14 cellular contexts compared by ENCODE assay signal in the genomic region with DNA sequence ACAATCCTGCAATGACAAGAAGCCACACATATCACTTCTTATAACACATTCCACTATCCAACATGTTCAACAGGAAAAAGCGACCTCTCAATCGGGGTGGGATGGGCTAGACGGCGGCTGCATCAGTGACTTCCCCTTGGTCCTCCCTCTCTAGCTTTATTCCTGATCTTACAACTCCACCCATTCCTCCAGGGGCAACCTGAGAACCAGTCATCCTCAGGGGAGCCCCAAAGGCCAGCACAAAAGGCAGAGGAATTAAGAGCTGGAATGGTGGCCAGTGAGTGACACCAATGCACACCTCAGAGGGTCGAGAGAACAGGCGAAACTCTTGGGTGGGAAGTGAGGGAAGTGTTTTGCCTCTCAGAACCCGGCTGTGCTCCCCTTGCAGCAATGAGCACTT. TPM values are rescaled to one million over a fixed set of nuclear protein-coding genes. Genes with fewer than 3 reads are reported as not detected.
DNase-seq lines count a peak whose midpoint lies in the region; ATAC-seq and TF ChIP-seq lines count a peak whose summit lies in the region.
"Had no signal": no experiment of that assay in that cellular context is flagged by ENCODE, and none has a peak within 500 bp of the region (broad histone marks: within the 10 kb centered on the region; RNA-seq: fewer than 3 reads in every experiment).

No MANE protein-coding gene starts in this region.

- no peak overlapping the region for H3K4me3 Mint-ChIP-seq in activated T-cell treated with anti-CD3 and anti-CD28 coated beads, Interleukin-2, amount 50 U/mL, for 72 hours
- no peak overlapping the region for H3K4me3 Mint-ChIP-seq in chondrocyte (ENCODE audit: unreplicated experiment)
- H3K4me3 Mint-ChIP-seq in stimulated activated naive B cell treated with anti-CD40 and anti-IgM and Interleukin-4, amounts not matched to agents 10 μg/mL and 1 μg/mL and 100 μg/mL, for 72 hours = no peak overlapping the region
- H3K4me3 Mint-ChIP-seq: CD4-positive, alpha-beta memory T cell had no signal

- H3K9me2 ChIP-seq in SK-N-SH (no peaks in the 10 kb centered on the region), OCI-LY7 (ENCODE audit: insufficient read depth, low read length) (no peaks in the 10 kb centered on the region)

- H3K27ac ChIP-seq in SK-N-SH (ENCODE audit: low read depth in 2 of 2, low read length in 1 of 2) (peak overlapping the region in 1 of 2 experiments; percentile 52; a peak in 2 of 4 replicates), OCI-LY7 (ENCODE audit: low read depth, low read length, poor library complexity, severe bottlenecking) (no peak overlapping the region)
- H3K27ac ChIP-seq: Peyer's patch, transverse colon had no signal

- H3K27me3 ChIP-seq in SK-N-SH (ENCODE audit: insufficient read depth) = no peaks in the 10 kb centered on the region
- H3K27me3 ChIP-seq: Peyer's patch, transverse colon had no signal

- TF ChIP-seq RAD21 in SK-N-SH (IDR thresholded peaks at IDR 0.05; ENCODE audit: low read length) = no peak

- no peak overlapping the region for H2AFZ ChIP-seq in SK-N-SH (ENCODE audit: low read depth)
- no peak overlapping the region for H2AFZ ChIP-seq in OCI-LY7 (ENCODE audit: low read length)

- ATAC-seq in activated T-cell treated with anti-CD3 and anti-CD28 coated beads, Interleukin-2, amount 50 U/mL, for 72 hours (replicated peaks in 1 of 2) = no peak
- ATAC-seq in stimulated activated naive B cell treated with anti-CD40 and anti-IgM and Interleukin-4, amounts not matched to agents 10 μg/mL and 1 μg/mL and 100 μg/mL, for 72 hours (replicated peaks) = no peak

- H3K4me1 ChIP-seq in SK-N-SH (ENCODE audit: control insufficient read depth in 1 of 2, insufficient read depth in 2 of 2, low read depth in 1 of 2, low read length in 1 of 2) (peaks cover 8 to 15% of the 10 kb centered on the region in 2 experiments; a peak in 3 of 4 replicates), OCI-LY7 (ENCODE audit: insufficient read depth, low read length, poor library complexity, severe bottlenecking) (peaks cover 4% of the 10 kb centered on the region)
- H3K4me1 ChIP-seq: Peyer's patch, transverse colon had no signal

- peaks cover 24 to 63% of the 10 kb centered on the region in 2 donors for H3K36me3 Mint-ChIP-seq in activated T-cell treated with anti-CD3 and anti-CD28 coated beads, Interleukin-2, amount 50 U/mL, for 72 hours (ENCODE audit: insufficient read depth in 2 of 2)
- H3K36me3 Mint-ChIP-seq in chondrocyte (ENCODE audit: low read depth) = peaks cover 61% of the 10 kb centered on the region
- peaks cover 59 to 75% of the 10 kb centered on the region in 2 donors for H3K36me3 Mint-ChIP-seq in stimulated activated naive B cell treated with anti-CD40 and anti-IgM and Interleukin-4, amounts not matched to agents 10 μg/mL and 1 μg/mL and 100 μg/mL, for 72 hours

- DNase-seq in activated T-cell treated with anti-CD3 and anti-CD28 coated beads, Interleukin-2, amount 50 U/mL, for 72 hours = no peak
- DNase-seq in activated T-cell treated with anti-CD3 and anti-CD28 coated beads, Interleukin-2, amount 50 U/mL, for 48 hours = no peak
- no peak for DNase-seq in SK-N-SH
- DNase-seq in chondrocyte (ENCODE audit: low spot score) = no peak
- DNase-seq in stimulated activated naive B cell treated with anti-CD40 and anti-IgM and Interleukin-4, amounts not matched to agents 10 μg/mL and 1 μg/mL and 100 μg/mL, for 72 hours = no peak
- DNase-seq in erythroblast (lab: John Stamatoyannopoulos, UW) = no peak
- DNase-seq in OCI-LY7 (ENCODE audit: low spot score) = no peak
- no peak for DNase-seq in medulla oblongata (ENCODE audit: extremely low spot score)
- DNase-seq: CD4-positive, alpha-beta memory T cell; left cardiac atrium; NCI-H1092; NCI-H748 treated with DMSO at 0.1 percent for 48 hours; Peyer's patch; transverse colon had no signal

- H3K9me3 ChIP-seq in SK-N-SH (no peaks in the 10 kb centered on the region), OCI-LY7 (ENCODE audit: low read length) (no peaks in the 10 kb centered on the region)
- H3K9me3 ChIP-seq: Peyer's patch, transverse colon had no signal

- TF ChIP-seq CTCF in SK-N-SH (IDR thresholded peaks at IDR 0.05) (no peak), chondrocyte (IDR thresholded peaks at IDR 0.05) (no peak), OCI-LY7 (conservative IDR thresholded peaks at IDR 0.05; ENCODE audit: low read length) (no peak)

- H4K20me1 ChIP-seq in SK-N-SH (ENCODE audit: insufficient read depth) (peaks cover 100% of the 10 kb centered on the region), OCI-LY7 (ENCODE audit: insufficient read depth, low read length) (peaks cover 43% of the 10 kb centered on the region)

- no peak overlapping the region for H3K9ac ChIP-seq in SK-N-SH

- H3K27ac Mint-ChIP-seq in activated T-cell treated with anti-CD3 and anti-CD28 coated beads, Interleukin-2, amount 50 U/mL, for 72 hours = peak overlapping the region; percentile 17
- H3K27ac Mint-ChIP-seq in chondrocyte (ENCODE audit: unreplicated experiment) = peak overlapping the region; percentile 65
- H3K27ac Mint-ChIP-seq in stimulated activated naive B cell treated with anti-CD40 and anti-IgM and Interleukin-4, amounts not matched to agents 10 μg/mL and 1 μg/mL and 100 μg/mL, for 72 hours = peak overlapping the region; percentile 28

- H3K36me3 ChIP-seq in SK-N-SH (replicated peaks in 1 of 2; ENCODE audit: control insufficient read depth in 1 of 2, insufficient read depth in 2 of 2, low read length in 1 of 2) (peaks cover 83 to 92% of the 10 kb centered on the region in 2 experiments), OCI-LY7 (ENCODE audit: insufficient read depth, low read length) (peaks cover 98% of the 10 kb centered on the region)

- H3K4me2 ChIP-seq in SK-N-SH (peak overlapping the region; percentile 55), OCI-LY7 (ENCODE audit: low read length) (no peak overlapping the region)

- CTCF ChIA-PET in SK-N-SH (lab: Yijun Ruan, JAX) = interaction anchor here (0.9 to 5.2 kb wide), 4 partner anchors 8 to 46 kb away, joined by 4 to 31 read pairs (median 6); a partner anchor contains a TSS
- CTCF ChIA-PET in OCI-LY7 (lab: Charles Lee; ENCODE audit: unreplicated experiment) = no interaction called here

- no peak for TF ChIP-seq EP300 in SK-N-SH (IDR thresholded peaks at IDR 0.05; ENCODE audit: borderline replicate concordance in 1 of 2, low read depth in 1 of 2, low read length in 1 of 2)

- POLR2A ChIA-PET in SK-N-SH (lab: Yijun Ruan, JAX) (interaction anchor here (1.1 kb wide), 1 partner anchor 9 kb away, joined by 4 read pairs; a partner anchor contains a TSS), OCI-LY7 (lab: Charles Lee) (interaction anchor here (0.7 kb wide), 1 partner anchor 77 kb away, joined by 3 read pairs; no protein-coding TSS in a partner anchor)

- no peaks in the 10 kb centered on the region for H3K9me3 Mint-ChIP-seq in activated T-cell treated with anti-CD3 and anti-CD28 coated beads, Interleukin-2, amount 50 U/mL, for 72 hours
- peaks cover 2% of the 10 kb centered on the region for H3K9me3 Mint-ChIP-seq in chondrocyte (ENCODE audit: low read depth)
- H3K9me3 Mint-ChIP-seq in stimulated activated naive B cell treated with anti-CD40 and anti-IgM and Interleukin-4, amounts not matched to agents 10 μg/mL and 1 μg/mL and 100 μg/mL, for 72 hours = no peaks in the 10 kb centered on the region
- H3K9me3 Mint-ChIP-seq: CD4-positive, alpha-beta memory T cell had no signal

- intact Hi-C loops in OCI-LY7 (cut with micrococcal nuclease; ENCODE audit: unreplicated experiment) = no loop called here

- peaks cover 30% of the 10 kb centered on the region for H3F3A ChIP-seq in SK-N-SH (replicated peaks; ENCODE audit: insufficient read depth)

- no peak overlapping the region for H3K4me3 ChIP-seq in SK-N-SH (ENCODE audit: low read depth in 2 of 2, low read length in 1 of 2)
- H3K4me3 ChIP-seq in OCI-LY7 (ENCODE audit: low read depth, low read length, poor library complexity, severe bottlenecking) = no peak overlapping the region
- H3K4me3 ChIP-seq: Peyer's patch, transverse colon had no signal

- WGBS in SK-N-SH (ENCODE audit: low lambda C conversion rate) = 94% methylated on average over 7 of the region's 7 CpGs

- no peaks in the 10 kb centered on the region for H3K27me3 Mint-ChIP-seq in activated T-cell treated with anti-CD3 and anti-CD28 coated beads, Interleukin-2, amount 50 U/mL, for 72 hours (ENCODE audit: low read depth)
- H3K27me3 Mint-ChIP-seq in chondrocyte (ENCODE audit: low read depth) = no peaks in the 10 kb centered on the region
- H3K27me3 Mint-ChIP-seq in stimulated activated naive B cell treated with anti-CD40 and anti-IgM and Interleukin-4, amounts not matched to agents 10 μg/mL and 1 μg/mL and 100 μg/mL, for 72 hours = no peaks in the 10 kb centered on the region
- H3K27me3 Mint-ChIP-seq: CD4-positive, alpha-beta memory T cell had no signal

- TF ChIP-seq POLR2A in erythroblast (IDR thresholded peaks at IDR 0.05; ENCODE audit: low read length) = no peak

- no TSS peak for BruUV-seq in OCI-LY7 (replicated peaks; lab: Mats Ljungman, UMichigan)

- H3K79me2 ChIP-seq in SK-N-SH (ENCODE audit: insufficient read depth) (peaks cover 86% of the 10 kb centered on the region), OCI-LY7 (ENCODE audit: insufficient read depth, low read depth, low read length) (peaks cover 54% of the 10 kb centered on the region)

- H3K4me1 Mint-ChIP-seq in activated T-cell treated with anti-CD3 and anti-CD28 coated beads, Interleukin-2, amount 50 U/mL, for 72 hours (ENCODE audit: low read depth) = peaks cover 67% of the 10 kb centered on the region
- H3K4me1 Mint-ChIP-seq in chondrocyte (ENCODE audit: low read depth) = peaks cover 29% of the 10 kb centered on the region
- H3K4me1 Mint-ChIP-seq in stimulated activated naive B cell treated with anti-CD40 and anti-IgM and Interleukin-4, amounts not matched to agents 10 μg/mL and 1 μg/mL and 100 μg/mL, for 72 hours = peaks cover 48 to 69% of the 10 kb centered on the region in 2 donors

TF ChIP-seq in SK-N-SH, 30 proteins besides CTCF, POLR2A, EP300 and RAD21 (continues in another document):
- TF ChIP-seq SMC3 (IDR thresholded peaks at IDR 0.05; ENCODE audit: low read depth, low read length) (no peak), CHD2 (IDR thresholded peaks at IDR 0.05; ENCODE audit: low read length, partially characterized antibody) (no peak)

RNA-seq across cellular contexts. Expression of a gene that starts 8.6 kb away (rescaled TPM):
- 100 to 1,000 TPM; 119 to 137 TPM for total RNA-seq in activated T-cell treated with anti-CD3 and anti-CD28 coated beads, Interleukin-2, amount 50 U/mL, for 72 hours
- polyA plus RNA-seq in SK-N-SH (2012; rRNA removed) = 34.9 and 40.3 TPM in 2 replicates
- polyA plus RNA-seq in SK-N-SH (2012; cell fraction: cytosol; rRNA removed) = 25.4 and 27.5 TPM in 2 replicates
- 112 and 173 TPM in 2 replicates for polyA plus RNA-seq in SK-N-SH (2012; cell fraction: nucleus; rRNA removed)
- total RNA-seq in chondrocyte = 20.8 to 24.1 TPM (median 23.6 TPM) in 3 replicates
- 30.0 and 49.1 TPM in 2 replicates for total RNA-seq in OCI-LY7 (2014; rRNA removed; shearing (Covaris generic))
- 96.3 and 111 TPM in 2 replicates for total RNA-seq in OCI-LY7 (2022)

RNA-seq across cellular contexts. Expression of a gene that starts 46.1 kb away (rescaled TPM):
- 10 to 100 TPM; 39.5 to 43.3 TPM for total RNA-seq in activated T-cell treated with anti-CD3 and anti-CD28 coated beads, Interleukin-2, amount 50 U/mL, for 72 hours
- 10.8 and 14.7 TPM in 2 replicates for polyA plus RNA-seq in SK-N-SH (2012; rRNA removed)
- polyA plus RNA-seq in SK-N-SH (2012; cell fraction: cytosol; rRNA removed) = 10.9 and 11.0 TPM in 2 replicates
- 23.1 and 48.0 TPM in 2 replicates for polyA plus RNA-seq in SK-N-SH (2012; cell fraction: nucleus; rRNA removed)
- 29.5 to 35.5 TPM (median 32.6 TPM) in 3 replicates for total RNA-seq in chondrocyte
- total RNA-seq in OCI-LY7 (2014; rRNA removed; shearing (Covaris generic)) = 19.0 and 20.9 TPM in 2 replicates
- 40.0 and 42.9 TPM in 2 replicates for total RNA-seq in OCI-LY7 (2022)
